16 cellular contexts compared by ENCODE assay signal in genomic region chr5:33315170-33315569, GRCh38.
"Had no signal": no experiment of that assay in that cellular context is flagged by ENCODE, and none has a peak within 500 bp of the region (broad histone marks: within the 10 kb centered on the region; RNA-seq: fewer than 3 reads in every experiment).

No MANE protein-coding gene starts in this region.

- H3K4me1 ChIP-seq: upper lobe of right lung had no signal

- H3K9me3 ChIP-seq: ascending aorta, neutrophil, thoracic aorta, upper lobe of right lung had no signal

- H3K4me3 ChIP-seq: ascending aorta, thoracic aorta, upper lobe of right lung had no signal

- FAIRE-seq: colon, keratinocyte had no signal

- DNase-seq: activated CD4-positive, alpha-beta T cell treated with anti-CD3 and anti-CD28 coated beads, Interleukin-2, amount 50 U/mL, for 1 hour; activated CD8-positive, alpha-beta memory T cell treated with anti-CD3 and anti-CD28 coated beads for 24 hours; activated naive CD4-positive, alpha-beta T cell treated with anti-CD3 and anti-CD28 coated beads for 36 hours; activated naive CD8-positive, alpha-beta T cell treated with anti-CD3 and anti-CD28 coated beads, Interleukin-2, amount 50 U/mL, for 24 hours; activated T-cell treated with anti-CD3 and anti-CD28 coated beads for 4 hours; caudate nucleus; naive B cell; stimulated activated CD4-positive, alpha-beta T cell treated with anti-CD3 and anti-CD28 coated beads, Interleukin-12 subunit alpha, Interleukin-12 subunit beta, amount 100 ng/mL, for 4 hours; stimulated activated CD4-positive, alpha-beta T cell treated with anti-CD3 and anti-CD28 coated beads, Interleukin-2, amount 100 ng/mL, for 24 hours; T-helper 9 cell; upper lobe of right lung had no signal

- H3K27me3 ChIP-seq: ascending aorta, neutrophil, upper lobe of right lung had no signal

- H3K27ac ChIP-seq: ascending aorta, neutrophil, thoracic aorta, upper lobe of right lung had no signal

- H3K36me3 ChIP-seq: ascending aorta, neutrophil, thoracic aorta, upper lobe of right lung had no signal
